Comparison of ENCODE assay signal across 14 cellular contexts in the genomic region with DNA sequence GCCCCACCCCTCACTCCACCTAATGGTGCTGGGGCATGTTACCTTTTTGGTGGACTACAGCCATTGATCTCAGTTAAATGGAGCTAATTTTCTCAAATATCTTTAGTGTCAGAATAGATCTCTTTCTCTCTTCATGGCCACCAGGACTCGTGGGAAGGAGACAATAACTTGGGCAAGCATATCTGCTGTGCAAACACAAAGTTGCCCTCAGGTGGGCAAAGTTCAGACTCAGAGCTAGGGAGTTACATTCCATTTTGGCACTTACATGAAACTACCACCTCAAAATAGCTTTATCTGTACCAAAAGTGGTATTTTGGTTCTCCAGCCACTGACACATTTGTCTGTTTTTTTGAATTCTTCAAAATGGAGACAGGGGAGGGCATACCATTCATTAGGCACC.
DNase-seq lines count a peak whose midpoint lies in the region; ATAC-seq and TF ChIP-seq lines count a peak whose summit lies in the region.
"Had no signal": no experiment of that assay in that cellular context is flagged by ENCODE, and none has a peak within 500 bp of the region (broad histone marks: within the 10 kb centered on the region; RNA-seq: fewer than 3 reads in every experiment).

No MANE protein-coding gene starts in this region.

- DNase-seq in hepatocyte (ENCODE audit: low spot score) (no peak), right lobe of liver (no peak), NCI-H524 treated with DMSO at 0.1 percent for 48 hours (lab: John Stamatoyannopoulos, UW) (no peak), NAMALWA (ENCODE audit: low spot score) (no peak), lower leg skin (ENCODE audit: low spot score in 2 of 2) (no peak)
- DNase-seq: BE2C; CD4-positive, alpha-beta memory T cell; DMS153; DMS79 treated with DMSO at 0.1 percent for 48 hours; EL had no signal

- TF ChIP-seq CTCF in KMS-11 (conservative IDR thresholded peaks at IDR 0.05; ENCODE audit: low read depth, low read length) (no peak), hepatocyte (IDR thresholded peaks at IDR 0.05; ENCODE audit: poor library complexity) (no peak), right lobe of liver (IDR thresholded peaks at IDR 0.05) (no peak), lower leg skin (IDR thresholded peaks at IDR 0.05) (no peak)

- peak overlapping the region; percentile 45; the same call in 1 of the 2 replicates for H3K27ac ChIP-seq in KMS-11
- H3K27ac ChIP-seq in hepatocyte: peak overlapping the region; percentile 29
- H3K27ac ChIP-seq in right lobe of liver: no peak overlapping the region
- H3K27ac ChIP-seq: C4-2B had no signal

- TF ChIP-seq POLR2A in right lobe of liver (IDR thresholded peaks at IDR 0.05) (no peak), lower leg skin (IDR thresholded peaks at IDR 0.05) (no peak)

- H4K20me1 ChIP-seq in KMS-11 (ENCODE audit: insufficient read depth) (no peaks in the 10 kb centered on the region), hepatocyte (ENCODE audit: insufficient read depth, poor library complexity, severe bottlenecking) (no peaks in the 10 kb centered on the region)

- H3K4me3 ChIP-seq in KMS-11 (IDR thresholded peaks at IDR 0.05; ENCODE audit: insufficient read depth, low read depth, low read length) (no peak overlapping the region), hepatocyte (no peak overlapping the region), right lobe of liver (no peak overlapping the region), lower leg skin (ENCODE audit: low read depth, poor library complexity, severe bottlenecking) (no peak overlapping the region)
- H3K4me3 ChIP-seq: HAP-1 had no signal

- H3K4me1 ChIP-seq in KMS-11 (ENCODE audit: low read depth, poor library complexity, severe bottlenecking) (peaks cover 24% of the 10 kb centered on the region), hepatocyte (ENCODE audit: insufficient read depth) (peaks cover 33% of the 10 kb centered on the region), right lobe of liver (no peaks in the 10 kb centered on the region)
- H3K4me1 ChIP-seq: BE2C, HAP-1 had no signal

- H3K27me3 ChIP-seq in KMS-11 (ENCODE audit: insufficient read depth, low read depth): no peaks in the 10 kb centered on the region
- H3K27me3 ChIP-seq in hepatocyte: no peaks in the 10 kb centered on the region
- H3K27me3 ChIP-seq in right lobe of liver: no peaks in the 10 kb centered on the region
- H3K27me3 ChIP-seq: BE2C had no signal

- H3K9me2 ChIP-seq in hepatocyte (replicated peaks; ENCODE audit: insufficient read depth): no peaks in the 10 kb centered on the region

- no peak overlapping the region for H3K9ac ChIP-seq in KMS-11

- ATAC-seq in right lobe of liver (peak; percentile 14 to 65 (median 58)), GM21367 (IDR thresholded peaks at IDR 0.05; ENCODE audit: unreplicated experiment) (no peak)

- H3K36me3 ChIP-seq in KMS-11 (ENCODE audit: insufficient read depth): no peaks in the 10 kb centered on the region
- no peaks in the 10 kb centered on the region for H3K36me3 ChIP-seq in hepatocyte (replicated peaks; ENCODE audit: insufficient read depth, low read depth)
- H3K36me3 ChIP-seq in right lobe of liver: no peaks in the 10 kb centered on the region
- H3K36me3 ChIP-seq: BE2C, HAP-1 had no signal

- H3K79me2 ChIP-seq in KMS-11 (ENCODE audit: insufficient read depth, low read depth) (no peaks in the 10 kb centered on the region), hepatocyte (no peaks in the 10 kb centered on the region)

- H3K9me3 ChIP-seq in hepatocyte (ENCODE audit: low read depth) (no peaks in the 10 kb centered on the region), right lobe of liver (no peaks in the 10 kb centered on the region)
- H3K9me3 ChIP-seq: BE2C, HAP-1 had no signal

- H3K4me2 ChIP-seq in KMS-11: peak overlapping the region; percentile 53; the same call in 1 of the 2 replicates
- H3K4me2 ChIP-seq in hepatocyte: peak overlapping the region; percentile 30

- intact Hi-C loops in right lobe of liver (cut with DNase I): no loop called here
- intact Hi-C loops in lower leg skin (cut with DNase I; ENCODE audit: low total_unique reads): no loop called here

- WGBS in hepatocyte (ENCODE audit: low lambda C conversion rate, missing lambda C conversion rate): 35% methylated on average over 1 of the region's 1 CpG
- WGBS in right lobe of liver (ENCODE audit: insufficient coverage, low coverage, low lambda C conversion rate, missing lambda C conversion rate): 75% methylated on average over 1 of the region's 1 CpG
- WGBS in lower leg skin, 2 donors: 89 to 100% methylated on average over 1 of the region's 1 CpG

- peak overlapping the region; percentile 72 for H2AFZ ChIP-seq in KMS-11 (ENCODE audit: low read depth)
- no peak overlapping the region for H2AFZ ChIP-seq in hepatocyte

Comparison
In these comparisons a context has a peak if more than half of its experiments do, and no peak if none do; other contexts are left out.
1. H3K27ac ChIP-seq: peak in KMS-11 (single experiment) and hepatocyte (single experiment); none in right lobe of liver (0 of 3).